13 cellular contexts compared by ENCODE assay signal in the genomic region with DNA sequence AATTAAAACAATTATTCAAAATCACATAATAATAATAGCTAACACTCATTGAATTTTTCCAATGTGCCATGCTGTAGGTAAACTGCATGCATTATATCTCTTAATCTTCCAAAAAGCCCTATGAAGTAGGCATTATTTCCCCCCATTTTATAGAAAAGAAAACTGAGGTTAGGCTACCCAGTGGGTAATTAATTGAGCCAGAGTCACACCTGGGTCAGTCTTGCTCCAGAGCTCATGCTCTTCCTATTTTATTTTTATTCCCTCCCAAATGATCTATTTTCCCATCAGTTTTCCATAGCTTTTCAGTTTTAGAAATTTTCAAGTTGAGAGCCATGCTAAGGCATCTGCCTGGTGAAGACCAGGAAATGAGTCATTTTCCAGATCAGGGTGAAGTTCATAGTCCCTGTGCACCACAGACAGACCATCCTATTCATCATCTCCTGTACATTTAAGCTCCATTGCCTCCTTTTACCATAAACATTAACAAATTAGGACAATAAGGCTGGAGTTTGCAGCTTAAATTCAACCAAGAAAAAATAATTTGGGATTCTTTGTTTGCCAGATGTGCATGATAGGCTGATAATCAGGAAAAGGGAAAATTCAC.
DNase-seq lines count a peak whose midpoint lies in the region; ATAC-seq and TF ChIP-seq lines count a peak whose summit lies in the region.
"Had no signal": no experiment of that assay in that cellular context is flagged by ENCODE, and none has a peak within 500 bp of the region (broad histone marks: within the 10 kb centered on the region; RNA-seq: fewer than 3 reads in every experiment).

No MANE protein-coding gene starts in this region.

- H3K36me3 ChIP-seq in RWPE2 (ENCODE audit: low read depth): no peaks in the 10 kb centered on the region
- H3K36me3 ChIP-seq in skeletal muscle satellite cell (ENCODE audit: insufficient read depth, low read length): no peaks in the 10 kb centered on the region
- H3K36me3 ChIP-seq: gastroesophageal sphincter, right atrium auricular region had no signal

- no peaks in the 10 kb centered on the region for H3K9me3 ChIP-seq in RWPE2 (ENCODE audit: severe bottlenecking)
- no peaks in the 10 kb centered on the region for H3K9me3 ChIP-seq in skeletal muscle satellite cell (replicated peaks; ENCODE audit: low read length)
- H3K9me3 ChIP-seq: gastroesophageal sphincter, right atrium auricular region had no signal

- H3K27me3 ChIP-seq in RWPE2 (ENCODE audit: insufficient read depth, poor library complexity, severe bottlenecking) (no peaks in the 10 kb centered on the region), skeletal muscle satellite cell (ENCODE audit: control insufficient read depth, insufficient read depth, low read length) (no peaks in the 10 kb centered on the region)
- H3K27me3 ChIP-seq: gastroesophageal sphincter, right atrium auricular region had no signal

- DNase-seq in HFF-Myc (ENCODE audit: extremely low read depth, low read depth) (peak; percentile 77), RWPE2 (ENCODE audit: low spot score) (no peak), epithelial cell of esophagus (ENCODE audit: low read depth) (peak; percentile 41)
- no peak for DNase-seq in stimulated activated CD4-positive, alpha-beta T cell treated with anti-CD3 and anti-CD28 coated beads, Interleukin-4, amount 100 ng/mL, for 4 hours
- DNase-seq: activated naive CD4-positive, alpha-beta T cell treated with Interleukin-2 at 50 U/mL for 16 hours; naive B cell; PC-9; T-helper 9 cell had no signal

- H3K4me1 ChIP-seq in RWPE2 (ENCODE audit: insufficient read depth, poor library complexity, severe bottlenecking) (peaks cover 8% of the 10 kb centered on the region), skeletal muscle satellite cell (ENCODE audit: control insufficient read depth, insufficient read depth, low read length) (peaks cover 25% of the 10 kb centered on the region)

- H3K9ac ChIP-seq in skeletal muscle satellite cell (ENCODE audit: low read depth, low read length): peak overlapping the region; percentile 36

- ATAC-seq in RWPE2 (ENCODE audit: low read depth) (peak; percentile 86), GM19035 (IDR thresholded peaks at IDR 0.05; ENCODE audit: unreplicated experiment) (no peak), HG03280 (IDR thresholded peaks at IDR 0.05; ENCODE audit: unreplicated experiment) (no peak)
- ATAC-seq: gastroesophageal sphincter had no signal

- TF ChIP-seq CTCF in HFF-Myc (IDR thresholded peaks at IDR 0.05; ENCODE audit: low read depth, low read length, missing control alignments) (no peak), RWPE2 (IDR thresholded peaks at IDR 0.05; ENCODE audit: poor library complexity, severe bottlenecking) (no peak), epithelial cell of esophagus (IDR thresholded peaks at IDR 0.05; ENCODE audit: insufficient read depth, low read depth, low read length, missing control alignments) (no peak)

- H3K4me3 ChIP-seq in HFF-Myc (replicated peaks; ENCODE audit: low read depth, low read length) (no peak overlapping the region), RWPE2 (ENCODE audit: severe bottlenecking) (no peak overlapping the region), epithelial cell of esophagus (ENCODE audit: low read length) (no peak overlapping the region), skeletal muscle satellite cell (ENCODE audit: low read length) (no peak overlapping the region)
- H3K4me3 ChIP-seq: gastroesophageal sphincter, PC-9, right atrium auricular region had no signal

- no peak overlapping the region for H3K27ac ChIP-seq in RWPE2 (ENCODE audit: poor library complexity, severe bottlenecking)
- H3K27ac ChIP-seq: gastroesophageal sphincter, PC-9, right atrium auricular region had no signal

- peak overlapping the region; percentile 59 for H3K4me2 ChIP-seq in skeletal muscle satellite cell (ENCODE audit: low read length)
- H3K4me2 ChIP-seq: PC-9 had no signal

Comparison
In these comparisons a context has a peak if more than half of its experiments do, and no peak if none do; other contexts are left out.
1. DNase-seq: peak in HFF-Myc (single experiment) and epithelial cell of esophagus (single experiment); none in RWPE2 (single experiment) and stimulated activated CD4-positive, alpha-beta T cell treated with anti-CD3 and anti-CD28 coated beads, Interleukin-4, amount 100 ng/mL, for 4 hours (0 of 2).